In genomic region chr10:110209399-110209925, GRCh38 we compare ENCODE assay signal across 8 cellular contexts. TPM values are rescaled to one million over a fixed set of nuclear protein-coding genes. Genes with fewer than 3 reads are reported as not detected.
A peak's percentile ranks its signal among the peaks of the same experiment; 100 is the strongest.
DNase-seq lines count a peak whose midpoint lies in the region; ATAC-seq and TF ChIP-seq lines count a peak whose summit lies in the region.

No MANE protein-coding gene starts in this region.

- peak overlapping the region; percentile 97 to 99 for H3K27ac ChIP-seq in ascending aorta
- peak overlapping the region; percentile 95 for H3K27ac ChIP-seq in right cardiac atrium (ENCODE audit: low read length)
- H3K27ac ChIP-seq in prostate gland, result peak overlapping the region; percentile 81 to 91

- H3K4me1 ChIP-seq in ascending aorta (peaks cover 3 to 20% of the 10 kb centered on the region in 2 donors), right cardiac atrium (ENCODE audit: control insufficient read depth, insufficient read depth, low read length) (peaks cover 4% of the 10 kb centered on the region), prostate gland (replicated peaks) (peaks cover 3% of the 10 kb centered on the region)

- no peak for TF ChIP-seq POLR2A in prostate gland (IDR thresholded peaks at IDR 0.05)

- intact Hi-C loops in ascending aorta (cut with DNase I) (loop anchor here (1.0 to 10.0 kb wide), 3 partner anchors 70 to 335 kb away; partner anchors contain the start of gene DUSP5), right cardiac atrium (cut with DNase I) (loop anchor here in 3 of 4 donors (5.0 to 10.0 kb wide), 5 partner anchors 63 to 72 kb away; no protein-coding TSS in a partner anchor), prostate gland (cut with DNase I) (loop anchor here (2.0 to 10.0 kb wide), 4 partner anchors 69 to 325 kb away; partner anchors contain the start of gene XPNPEP1)

- under 1% methylated on average over 24 of the region's 24 CpGs for WGBS in right cardiac atrium
- under 1% methylated on average over 24 of the region's 24 CpGs for WGBS in prostate gland

- H3K27me3 ChIP-seq in ascending aorta, result no peaks in the 10 kb centered on the region
- H3K27me3 ChIP-seq in right cardiac atrium (ENCODE audit: control insufficient read depth, insufficient read depth), result no peaks in the 10 kb centered on the region
- no peaks in the 10 kb centered on the region for H3K27me3 ChIP-seq in prostate gland (replicated peaks; ENCODE audit: insufficient read depth)

- H3K4me3 ChIP-seq in ascending aorta (peak overlapping the region; percentile 74 to 93), right cardiac atrium (ENCODE audit: low read length) (peak overlapping the region; percentile 89), prostate gland (peak overlapping the region; percentile 69 to 70)

- no peaks in the 10 kb centered on the region for H3K9me3 ChIP-seq in ascending aorta
- H3K9me3 ChIP-seq in right cardiac atrium (ENCODE audit: control insufficient read depth, low read length), result no peaks in the 10 kb centered on the region
- H3K9me3 ChIP-seq in prostate gland, result no peaks in the 10 kb centered on the region

- POLR2A ChIA-PET in HEK293T (lab: Yijun Ruan, JAX), result interaction anchor here (1.0 to 5.8 kb wide), 7 partner anchors 12 to 96 kb away, joined by 4 to 83 read pairs (median 6); partner anchors contain the start of gene SMNDC1

- ATAC-seq in right cardiac atrium, result peak; percentile 5
- ATAC-seq in GM19395 (IDR thresholded peaks at IDR 0.05; ENCODE audit: unreplicated experiment), result no peak

- DNase-seq in Ammon's horn (ENCODE audit: low spot score) (peak; percentile 74), HEK293T (ENCODE audit: extremely low spot score) (peak; percentile 57), SK-N-DZ (ENCODE audit: low spot score) (peak; percentile 65), ascending aorta (ENCODE audit: low spot score in 2 of 2) (peak in 1 of 2 donors; percentile 84), right cardiac atrium (peak in 2 of 3 donors; percentile 83 to 87), prostate gland (ENCODE audit: low spot score) (peak; percentile 48), NCI-H128 (lab: John Stamatoyannopoulos, UW; ENCODE audit: unreplicated experiment) (no peak)

- H3K36me3 ChIP-seq in ascending aorta, result no peaks in the 10 kb centered on the region
- no peaks in the 10 kb centered on the region for H3K36me3 ChIP-seq in prostate gland

- CTCF ChIA-PET in HEK293T (lab: Yijun Ruan, JAX), result interaction anchor here (0.6 to 1.6 kb wide), 4 partner anchors 11 to 98 kb away, joined by 3 to 7 read pairs (median 4); no protein-coding TSS in a partner anchor

- TF ChIP-seq CTCF in ascending aorta (IDR thresholded peaks at IDR 0.05) (no peak), prostate gland (IDR thresholded peaks at IDR 0.05) (no peak)

TF ChIP-seq in HEK293T, 16 proteins besides CTCF, POLR2A, EP300 and RAD21:
- TF ChIP-seq SP1 (IDR thresholded peaks at IDR 0.05) (no peak), FOXK2 (IDR thresholded peaks at IDR 0.05) (no peak), FOXM1 (IDR thresholded peaks at IDR 0.05; ENCODE audit: borderline replicate concordance) (no peak), ELF4 (IDR thresholded peaks at IDR 0.05) (no peak), L3MBTL2 (conservative IDR thresholded peaks at IDR 0.05) (peak; percentile 30; the same call in 1 of the 2 replicates)

RNA-seq across cellular contexts. Expression of gene MXI1, which starts 2.1 kb away (rescaled TPM):
- 29.5 and 30.7 TPM in 2 replicates for polyA plus RNA-seq in SK-N-DZ (2014; cell fraction: cytosol; rRNA removed)
- 18.9 and 23.2 TPM in 2 replicates for polyA plus RNA-seq in SK-N-DZ (2014; cell fraction: nucleus; rRNA removed)
- total RNA-seq in ascending aorta (95.0 TPM), right cardiac atrium (10 to 100 TPM; 57.5 to 91.3 (median 62.4) TPM), prostate gland (10 to 100 TPM; 36.3 to 83.3 TPM)
- polyA plus RNA-seq in right cardiac atrium, result 35.5 TPM
